ENCODE assay signal across 22 cellular contexts in genomic region chr14:106291626-106292025, GRCh38.
DNase-seq lines count a peak whose midpoint lies in the region; ATAC-seq, FAIRE-seq and TF ChIP-seq lines count a peak whose summit lies in the region.
"Had no signal": no experiment of that assay in that cellular context is flagged by ENCODE, and none has a peak within 500 bp of the region (broad histone marks: within the 10 kb centered on the region; RNA-seq: fewer than 3 reads in every experiment).

No MANE protein-coding gene starts in this region.

- H3K27ac ChIP-seq in HepG2 (ENCODE audit: extremely low read length, insufficient read depth, low read length) (no peak overlapping the region), right lobe of liver (no peak overlapping the region), IMR-90 (ENCODE audit: insufficient read depth, low read length) (no peak overlapping the region)
- H3K27ac ChIP-seq: 22Rv1, BLaER1 had no signal

- no peak overlapping the region for H3K9ac ChIP-seq in HepG2 (ENCODE audit: insufficient read depth, low read depth, low read length)
- H3K9ac ChIP-seq in IMR-90 (ENCODE audit: low read depth, low read length): no peak overlapping the region
- H3K9ac ChIP-seq: BLaER1 had no signal

- no peak overlapping the region for H4K5ac ChIP-seq in IMR-90 (ENCODE audit: low read depth, low read length)

- H2BK120ac ChIP-seq in IMR-90 (ENCODE audit: low read depth, low read length): no peak overlapping the region

- no peak for TF ChIP-seq EP300 in HepG2 (IDR thresholded peaks at IDR 0.05; ENCODE audit: low read depth in 2 of 2, low read length in 2 of 2)
- TF ChIP-seq EP300 in HepG2 (CRISPR knock-in tag; IDR thresholded peaks at IDR 0.05; ENCODE audit: borderline replicate concordance): no peak

- H3K36me3 ChIP-seq in HepG2 (replicated peaks in 1 of 2; ENCODE audit: control insufficient read depth in 1 of 2, insufficient read depth in 2 of 2, low read length in 2 of 2) (no peaks in the 10 kb centered on the region), right lobe of liver (no peaks in the 10 kb centered on the region), IMR-90 (ENCODE audit: control insufficient read depth, insufficient read depth, low read length) (no peaks in the 10 kb centered on the region)
- H3K36me3 ChIP-seq: BE2C, BLaER1 had no signal

- H3K79me1 ChIP-seq in IMR-90 (ENCODE audit: low read depth in 1 of 2, low read length in 2 of 2): no peaks in the 10 kb centered on the region

- TF ChIP-seq POLR2A in HepG2 (IDR thresholded peaks at IDR 0.05; ENCODE audit: insufficient read depth in 1 of 2, low read depth in 2 of 2, low read length in 2 of 2): no peak
- TF ChIP-seq POLR2A in right lobe of liver (IDR thresholded peaks at IDR 0.05): no peak
- TF ChIP-seq POLR2A in IMR-90 (IDR thresholded peaks at IDR 0.05; ENCODE audit: low read depth, low read length): no peak

- POLR2A ChIA-PET in HepG2 (lab: Yijun Ruan, JAX) (no interaction called here), IMR-90 (lab: Charles Lee; ENCODE audit: unreplicated experiment) (no interaction called here)

- CTCF ChIA-PET in HepG2 (lab: Yijun Ruan, JAX; ENCODE audit: low intra/inter-chr PET ratio, low total read pairs): no interaction called here
- CTCF ChIA-PET in IMR-90 (lab: Yijun Ruan, JAX): no interaction called here

- H3K14ac ChIP-seq in IMR-90 (replicated peaks; ENCODE audit: low read depth, low read length): no peak overlapping the region

- no peak overlapping the region for H4K8ac ChIP-seq in IMR-90 (ENCODE audit: low read depth in 2 of 2, low read length in 2 of 2)

- BruUV-seq in HepG2 (replicated peaks; lab: Mats Ljungman, UMichigan) (no TSS peak), IMR-90 (replicated peaks; lab: Mats Ljungman, UMichigan) (no TSS peak)

- no peak for ATAC-seq in HepG2
- ATAC-seq in right lobe of liver: no peak
- ATAC-seq in IMR-90 (ENCODE audit: low read depth): no peak
- no peak for ATAC-seq in GM21528 (IDR thresholded peaks at IDR 0.05; ENCODE audit: low FRiP score, unreplicated experiment)

- TF ChIP-seq CTCF in HepG2 (CRISPR knock-in tag; IDR thresholded peaks at IDR 0.05) (no peak), right lobe of liver (IDR thresholded peaks at IDR 0.05) (no peak), IMR-90 (conservative IDR thresholded peaks at IDR 0.05; ENCODE audit: low read depth, low read length) (no peak)

- DNase-seq in HepG2 (ENCODE audit: low spot score): no peak
- DNase-seq in right lobe of liver: no peak
- DNase-seq in IMR-90: no peak
- DNase-seq in activated T-cell treated with anti-CD3 and anti-CD28 coated beads, Interleukin-2, amount 50 U/mL, for 48 hours: no peak
- DNase-seq: ACHN; BE2C; C1 segment of cervical spinal cord; CD4-positive, alpha-beta memory T cell; CD4-positive, CD25-positive, alpha-beta regulatory T cell; CD8-positive, alpha-beta memory T cell; COR-L47; DMS 273 treated with DMSO at 0.1 percent for 48 hours; DMS153; DMS53; DMS79; GF-D8 had no signal

- H3K4me1 ChIP-seq in HepG2 (ENCODE audit: insufficient read depth, low read length) (no peaks in the 10 kb centered on the region), right lobe of liver (no peaks in the 10 kb centered on the region), IMR-90 (ENCODE audit: control insufficient read depth, insufficient read depth, low read length) (no peaks in the 10 kb centered on the region)
- H3K4me1 ChIP-seq: BE2C had no signal

- H3K9me3 ChIP-seq in HepG2 (ENCODE audit: low read length) (no peaks in the 10 kb centered on the region), right lobe of liver (no peaks in the 10 kb centered on the region), IMR-90 (ENCODE audit: control insufficient read depth, insufficient read depth, low read length) (peaks cover 18% of the 10 kb centered on the region)
- H3K9me3 ChIP-seq: BE2C had no signal

- 2% methylated on average over 2 of the region's 2 CpGs for WGBS in HepG2 (ENCODE audit: low lambda C conversion rate)
- WGBS in right lobe of liver (ENCODE audit: insufficient coverage, low coverage, low lambda C conversion rate, missing lambda C conversion rate): 46% methylated on average over 2 of the region's 2 CpGs
- no CpG with 5 or more reads among the region's 2 CpGs for WGBS in IMR-90 (ENCODE audit: extremely low coverage in 2 of 2, insufficient read length in 1 of 2), 2 experiments

- no peak overlapping the region for H3K23ac ChIP-seq in IMR-90 (ENCODE audit: low read depth, low read length)

- no peak overlapping the region for H2AK5ac ChIP-seq in IMR-90 (ENCODE audit: low read depth, low read length)

- H2AFZ ChIP-seq in HepG2 (ENCODE audit: low read length): no peak overlapping the region
- H2AFZ ChIP-seq in IMR-90 (replicated peaks; ENCODE audit: low read length, poor library complexity): no peak overlapping the region

- H3K18ac ChIP-seq in IMR-90 (ENCODE audit: low read depth, low read length): no peak overlapping the region

- H3K79me2 ChIP-seq in HepG2 (ENCODE audit: insufficient read depth, low read length): no peaks in the 10 kb centered on the region

- no peak overlapping the region for H2BK5ac ChIP-seq in IMR-90 (ENCODE audit: low read depth, low read length, poor library complexity, severe bottlenecking)

- H2BK15ac ChIP-seq in IMR-90 (ENCODE audit: low read depth, low read length): no peak overlapping the region

- intact Hi-C loops in HepG2 (cut with micrococcal nuclease; ENCODE audit: unreplicated experiment): no loop called here
- intact Hi-C loops in right lobe of liver (cut with DNase I): no loop called here
- intact Hi-C loops in IMR-90 (cut with micrococcal nuclease): no loop called here

- TF ChIP-seq RAD21 in HepG2 (CRISPR knock-in tag; IDR thresholded peaks at IDR 0.05) (no peak), IMR-90 (IDR thresholded peaks at IDR 0.05; ENCODE audit: low read length) (no peak)

- no peaks in the 10 kb centered on the region for H4K20me1 ChIP-seq in HepG2 (ENCODE audit: insufficient read depth, low read length)
- H4K20me1 ChIP-seq in IMR-90 (ENCODE audit: insufficient read depth, low read length): no peaks in the 10 kb centered on the region
- H4K20me1 ChIP-seq: BLaER1 had no signal

- no peak for FAIRE-seq in HepG2 (lab: Jason Lieb, UNC)
- FAIRE-seq: G401.6, GM12891, GM19239 had no signal

- H3K27me3 ChIP-seq in HepG2 (ENCODE audit: control insufficient read depth in 1 of 2, insufficient read depth in 2 of 2, low read length in 2 of 2) (no peaks in the 10 kb centered on the region), right lobe of liver (no peaks in the 10 kb centered on the region), IMR-90 (ENCODE audit: control insufficient read depth, insufficient read depth, low read length) (no peaks in the 10 kb centered on the region)
- H3K27me3 ChIP-seq: BLaER1 had no signal

- dilution Hi-C loops in IMR-90 (cut with HindIII; ENCODE audit: low sequenced_read_pairs, unreplicated experiment): no loop called here

- in situ Hi-C loops in HepG2 (cut with HindIII; ENCODE audit: extremely low pct_ligation_motif_present, low pct_unique_long_range_greater_than_20kb): no loop called here
- in situ Hi-C loops in IMR-90 (cut with MboI; ENCODE audit: low sequenced_read_pairs): no loop called here

- H3K9me1 ChIP-seq in IMR-90 (ENCODE audit: insufficient read depth, low read length): no peaks in the 10 kb centered on the region

- no peak overlapping the region for H3K4me3 ChIP-seq in HepG2 (replicated peaks in 1 of 3; ENCODE audit: insufficient read depth in 1 of 3, low read depth in 2 of 3, low read length in 3 of 3)
- no peak overlapping the region for H3K4me3 ChIP-seq in right lobe of liver
- no peak overlapping the region for H3K4me3 ChIP-seq in IMR-90 (ENCODE audit: insufficient read depth, low read depth, low read length)
- H3K4me3 ChIP-seq: BLaER1 had no signal

- no peak overlapping the region for H2AK9ac ChIP-seq in IMR-90 (replicated peaks; ENCODE audit: low read depth, low read length, poor library complexity)

- H4K91ac ChIP-seq in IMR-90 (ENCODE audit: insufficient read depth, low read depth, low read length): no peak overlapping the region

- no peak overlapping the region for H3K4ac ChIP-seq in IMR-90 (ENCODE audit: low read depth, low read length)

- no peak overlapping the region for H3K56ac ChIP-seq in IMR-90 (ENCODE audit: extremely low read depth, insufficient read depth, low read length)

- H3K4me2 ChIP-seq in HepG2 (ENCODE audit: low read depth, low read length): no peak overlapping the region
- H3K4me2 ChIP-seq in IMR-90 (ENCODE audit: low read depth, low read length): no peak overlapping the region
- H3K4me2 ChIP-seq: BLaER1 had no signal

- no peak overlapping the region for H2BK20ac ChIP-seq in IMR-90 (ENCODE audit: low read depth, low read length)

TF ChIP-seq in IMR-90, 13 proteins besides CTCF, POLR2A, EP300 and RAD21:
- TF ChIP-seq USF2 (IDR thresholded peaks at IDR 0.05; ENCODE audit: low read depth, low read length): no peak
- no peak for TF ChIP-seq CHD1 (IDR thresholded peaks at IDR 0.05; ENCODE audit: low read depth, low read length)
- peak; percentile 64 for TF ChIP-seq MAFK (IDR thresholded peaks at IDR 0.05; ENCODE audit: low read depth, low read length)
- TF ChIP-seq NFE2L2 (IDR thresholded peaks at IDR 0.05; ENCODE audit: low read depth, low read length): no peak
- TF ChIP-seq ELK1 (IDR thresholded peaks at IDR 0.05; ENCODE audit: borderline replicate concordance, low read depth, low read length): no peak
